1 cellular context compared by ENCODE assay signal in the genomic region with DNA sequence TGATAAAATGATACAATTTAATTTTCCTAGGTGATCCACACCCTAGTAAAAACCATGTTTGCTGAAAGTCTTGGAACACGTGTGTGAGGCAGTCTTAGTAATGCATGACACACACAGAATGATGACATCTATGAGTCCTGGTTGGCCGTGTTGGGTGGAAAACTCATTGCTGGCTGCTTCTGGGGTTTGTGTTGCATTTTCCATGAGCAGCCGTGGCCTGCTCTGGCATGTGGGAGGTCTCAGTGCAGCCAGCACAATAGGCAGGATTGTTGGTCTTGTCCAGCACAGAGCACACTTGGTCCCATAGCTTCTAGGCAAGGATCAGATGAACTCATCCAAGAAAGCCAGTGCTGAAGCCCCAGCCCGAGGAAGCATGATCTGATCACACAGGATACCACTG.
TF ChIP-seq lines count a peak whose summit lies in the region.

No MANE protein-coding gene starts in this region.

TF ChIP-seq in GM23338, 12 proteins besides CTCF, POLR2A, EP300 and RAD21 (continued from another document):
- TF ChIP-seq, protein P1, sequence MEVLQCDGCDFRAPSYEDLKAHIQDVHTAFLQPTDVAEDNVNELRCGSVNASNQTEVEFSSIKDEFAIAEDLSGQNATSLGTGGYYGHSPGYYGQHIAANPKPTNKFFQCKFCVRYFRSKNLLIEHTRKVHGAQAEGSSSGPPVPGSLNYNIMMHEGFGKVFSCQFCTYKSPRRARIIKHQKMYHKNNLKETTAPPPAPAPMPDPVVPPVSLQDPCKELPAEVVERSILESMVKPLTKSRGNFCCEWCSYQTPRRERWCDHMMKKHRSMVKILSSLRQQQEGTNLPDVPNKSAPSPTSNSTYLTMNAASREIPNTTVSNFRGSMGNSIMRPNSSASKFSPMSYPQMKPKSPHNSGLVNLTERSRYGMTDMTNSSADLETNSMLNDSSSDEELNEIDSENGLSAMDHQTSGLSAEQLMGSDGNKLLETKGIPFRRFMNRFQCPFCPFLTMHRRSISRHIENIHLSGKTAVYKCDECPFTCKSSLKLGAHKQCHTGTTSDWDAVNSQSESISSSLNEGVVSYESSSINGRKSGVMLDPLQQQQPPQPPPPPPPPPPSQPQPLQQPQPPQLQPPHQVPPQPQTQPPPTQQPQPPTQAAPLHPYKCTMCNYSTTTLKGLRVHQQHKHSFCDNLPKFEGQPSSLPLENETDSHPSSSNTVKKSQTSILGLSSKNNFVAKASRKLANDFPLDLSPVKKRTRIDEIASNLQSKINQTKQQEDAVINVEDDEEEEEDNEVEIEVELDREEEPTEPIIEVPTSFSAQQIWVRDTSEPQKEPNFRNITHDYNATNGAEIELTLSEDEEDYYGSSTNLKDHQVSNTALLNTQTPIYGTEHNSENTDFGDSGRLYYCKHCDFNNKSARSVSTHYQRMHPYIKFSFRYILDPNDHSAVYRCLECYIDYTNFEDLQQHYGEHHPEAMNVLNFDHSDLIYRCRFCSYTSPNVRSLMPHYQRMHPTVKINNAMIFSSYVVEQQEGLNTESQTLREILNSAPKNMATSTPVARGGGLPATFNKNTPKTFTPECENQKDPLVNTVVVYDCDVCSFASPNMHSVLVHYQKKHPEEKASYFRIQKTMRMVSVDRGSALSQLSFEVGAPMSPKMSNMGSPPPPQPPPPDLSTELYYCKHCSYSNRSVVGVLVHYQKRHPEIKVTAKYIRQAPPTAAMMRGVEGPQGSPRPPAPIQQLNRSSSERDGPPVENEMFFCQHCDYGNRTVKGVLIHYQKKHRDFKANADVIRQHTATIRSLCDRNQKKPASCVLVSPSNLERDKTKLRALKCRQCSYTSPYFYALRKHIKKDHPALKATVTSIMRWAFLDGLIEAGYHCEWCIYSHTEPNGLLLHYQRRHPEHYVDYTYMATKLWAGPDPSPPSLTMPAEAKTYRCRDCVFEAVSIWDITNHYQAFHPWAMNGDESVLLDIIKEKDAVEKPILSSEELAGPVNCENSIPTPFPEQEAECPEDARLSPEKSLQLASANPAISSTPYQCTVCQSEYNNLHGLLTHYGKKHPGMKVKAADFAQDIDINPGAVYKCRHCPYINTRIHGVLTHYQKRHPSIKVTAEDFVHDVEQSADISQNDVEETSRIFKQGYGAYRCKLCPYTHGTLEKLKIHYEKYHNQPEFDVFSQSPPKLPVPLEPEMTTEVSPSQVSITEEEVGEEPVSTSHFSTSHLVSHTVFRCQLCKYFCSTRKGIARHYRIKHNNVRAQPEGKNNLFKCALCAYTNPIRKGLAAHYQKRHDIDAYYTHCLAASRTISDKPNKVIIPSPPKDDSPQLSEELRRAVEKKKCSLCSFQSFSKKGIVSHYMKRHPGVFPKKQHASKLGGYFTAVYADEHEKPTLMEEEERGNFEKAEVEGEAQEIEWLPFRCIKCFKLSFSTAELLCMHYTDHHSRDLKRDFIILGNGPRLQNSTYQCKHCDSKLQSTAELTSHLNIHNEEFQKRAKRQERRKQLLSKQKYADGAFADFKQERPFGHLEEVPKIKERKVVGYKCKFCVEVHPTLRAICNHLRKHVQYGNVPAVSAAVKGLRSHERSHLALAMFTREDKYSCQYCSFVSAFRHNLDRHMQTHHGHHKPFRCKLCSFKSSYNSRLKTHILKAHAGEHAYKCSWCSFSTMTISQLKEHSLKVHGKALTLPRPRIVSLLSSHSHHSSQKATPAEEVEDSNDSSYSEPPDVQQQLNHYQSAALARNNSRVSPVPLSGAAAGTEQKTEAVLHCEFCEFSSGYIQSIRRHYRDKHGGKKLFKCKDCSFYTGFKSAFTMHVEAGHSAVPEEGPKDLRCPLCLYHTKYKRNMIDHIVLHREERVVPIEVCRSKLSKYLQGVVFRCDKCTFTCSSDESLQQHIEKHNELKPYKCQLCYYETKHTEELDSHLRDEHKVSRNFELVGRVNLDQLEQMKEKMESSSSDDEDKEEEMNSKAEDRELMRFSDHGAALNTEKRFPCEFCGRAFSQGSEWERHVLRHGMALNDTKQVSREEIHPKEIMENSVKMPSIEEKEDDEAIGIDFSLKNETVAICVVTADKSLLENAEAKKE (CRISPR knock-in tag; IDR thresholded peaks at IDR 0.05): no peak
